In genomic region chr6:146183831-146184230, GRCh38 we compare ENCODE assay signal across 27 cellular contexts.
"Had no signal": no experiment of that assay in that cellular context is flagged by ENCODE, and none has a peak within 500 bp of the region (broad histone marks: within the 10 kb centered on the region; RNA-seq: fewer than 3 reads in every experiment).

No MANE protein-coding gene starts in this region.

- DNase-seq: activated CD4-positive, alpha-beta T cell treated with anti-CD3 and anti-CD28 coated beads for 36 hours; activated CD4-positive, alpha-beta T cell treated with anti-CD3 and anti-CD28 coated beads, Interleukin-2, amount 10 ng/mL, durations not matched to agents 7 days and 5 days; activated CD4-positive, alpha-beta T cell treated with anti-CD3 and anti-CD28 coated beads, Interleukin-2, amount 50 U/mL, for 48 hours; activated CD8-positive, alpha-beta T cell treated with anti-CD3 and anti-CD28 coated beads, Interleukin-2, amount 10 ng/mL, durations not matched to agents 7 days and 5 days; activated gamma-delta T cell; activated naive CD4-positive, alpha-beta T cell treated with Interleukin-2 at 50 U/mL for 16 hours; activated naive CD8-positive, alpha-beta T cell treated with anti-CD3 and anti-CD28 coated beads, Interleukin-2, amount 10 ng/mL, durations not matched to agents 7 days and 5 days; activated T-cell treated with anti-CD3 and anti-CD28 coated beads, Interleukin-2, amount 50 U/mL, for 48 hours; amygdala; cerebellar nuclear complex; MM.1S; MV-4-11; NCI-H1092; NCI-H1436 treated with DMSO at 0.1 percent for 48 hours; NCI-H1694 treated with DMSO at 0.1 percent for 48 hours; NCI-H2029; NCI-H2171 treated with DMSO at 0.1 percent for 48 hours; NCI-H2227 treated with DMSO at 0.1 percent for 48 hours; NCI-H446; NCI-H510A treated with DMSO at 0.1 percent for 48 hours; NCI-H526 treated with DMSO at 0.1 percent for 48 hours; NCI-H774; PC-3; Peyer's patch; RPMI8226; SHP77 treated with DMSO at 0.1 percent for 48 hours; SK-N-SH had no signal
